ENCODE assay signal across 11 cellular contexts in the genomic region with DNA sequence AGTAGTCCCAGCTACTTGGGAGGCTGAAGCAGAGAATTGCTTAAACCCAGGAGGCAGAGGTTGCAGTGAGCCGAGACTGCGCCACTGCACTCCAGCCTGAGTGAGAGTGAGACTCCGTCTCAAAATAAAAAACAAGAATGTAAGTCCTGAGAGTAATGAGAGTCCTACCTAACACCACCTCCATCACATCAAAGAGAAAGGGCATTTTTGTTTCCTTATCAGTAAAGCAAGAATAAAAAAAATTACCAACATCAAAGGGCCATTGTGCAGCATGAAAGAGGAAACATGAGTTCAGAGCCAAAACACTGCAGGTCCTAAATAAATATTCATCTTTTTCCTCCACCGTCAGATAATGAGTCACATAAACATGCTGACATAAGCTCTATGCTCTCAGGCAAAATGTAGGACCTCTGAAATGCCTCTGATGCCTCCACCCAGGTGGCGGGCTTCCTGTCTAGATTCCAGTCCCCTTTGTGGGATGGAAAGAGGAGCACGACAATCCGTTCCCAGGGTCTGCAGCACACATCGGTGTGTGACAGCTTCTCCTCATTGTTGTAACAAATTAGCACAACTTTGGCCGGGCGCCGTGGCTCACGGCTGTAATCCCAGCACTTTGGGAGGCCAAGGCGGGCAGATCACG. TPM values are rescaled to one million over a fixed set of nuclear protein-coding genes. Genes with fewer than 3 reads are reported as not detected.
DNase-seq lines count a peak whose midpoint lies in the region; ATAC-seq, FAIRE-seq and TF ChIP-seq lines count a peak whose summit lies in the region.
"Had no signal": no experiment of that assay in that cellular context is flagged by ENCODE, and none has a peak within 500 bp of the region (broad histone marks: within the 10 kb centered on the region; RNA-seq: fewer than 3 reads in every experiment).

No MANE protein-coding gene starts in this region.

- H2AFZ ChIP-seq in keratinocyte (ENCODE audit: control insufficient read depth, low read length), result no peak overlapping the region

- no peaks in the 10 kb centered on the region for H4K20me1 ChIP-seq in keratinocyte (ENCODE audit: control insufficient read depth, extremely low read depth, insufficient read depth, low read length)

- TF ChIP-seq CTCF in 22Rv1 (IDR thresholded peaks at IDR 0.05) (no peak), HEK293 (tag by site-specific recombination; IDR thresholded peaks at IDR 0.05) (no peak), astrocyte of the spinal cord (IDR thresholded peaks at IDR 0.05; ENCODE audit: low read depth, low read length) (no peak), keratinocyte (optimal IDR thresholded peaks at IDR 0.05 in 1 of 3, IDR thresholded peaks at IDR 0.05 in 1 of 3, conservative IDR thresholded peaks at IDR 0.05 in 1 of 3; ENCODE audit: extremely low read depth in 1 of 3, insufficient read depth in 2 of 3, low read length in 3 of 3) (no peak)

- ATAC-seq in HG03108 (IDR thresholded peaks at IDR 0.05; ENCODE audit: unreplicated experiment) (no peak), HG02678 (IDR thresholded peaks at IDR 0.05; ENCODE audit: unreplicated experiment) (no peak), HG03095 (IDR thresholded peaks at IDR 0.05; ENCODE audit: unreplicated experiment) (no peak), GM21825 (IDR thresholded peaks at IDR 0.05; ENCODE audit: unreplicated experiment) (no peak)
- ATAC-seq: stimulated activated effector memory CD8-positive, alpha-beta T cell treated with anti-CD3 and anti-CD28 coated beads, Interleukin-12 subunit alpha, Interleukin-12 subunit beta, amount 100 ng/mL, for 72 hours had no signal

- H3K9me3 ChIP-seq in HEK293 (ENCODE audit: control insufficient read depth, insufficient read depth, low read depth, low read length) (no peaks in the 10 kb centered on the region), keratinocyte (ENCODE audit: control insufficient read depth, low read depth, low read length) (no peaks in the 10 kb centered on the region)

- H3K79me2 ChIP-seq in keratinocyte (ENCODE audit: control insufficient read depth, insufficient read depth, low read length), result no peaks in the 10 kb centered on the region

- H3K36me3 ChIP-seq in HEK293 (ENCODE audit: control insufficient read depth in 2 of 2, insufficient read depth in 1 of 2, low read length in 2 of 2), result no peaks in the 10 kb centered on the region
- no peaks in the 10 kb centered on the region for H3K36me3 ChIP-seq in keratinocyte (ENCODE audit: control insufficient read depth in 2 of 2, extremely low read depth in 1 of 2, insufficient read depth in 2 of 2, low read length in 2 of 2)

- H3K4me3 ChIP-seq in HEK293 (ENCODE audit: low read depth, low read length) (no peak overlapping the region), astrocyte of the spinal cord (ENCODE audit: low read depth, low read length) (no peak overlapping the region), keratinocyte (ENCODE audit: control insufficient read depth in 2 of 3, extremely low read depth in 1 of 3, insufficient read depth in 2 of 3, low read depth in 1 of 3, low read length in 3 of 3) (no peak overlapping the region)
- H3K4me3 ChIP-seq: skin epidermis had no signal

- FAIRE-seq in keratinocyte (lab: Jason Lieb, UNC), result no peak

- DNase-seq in astrocyte of the spinal cord (ENCODE audit: low read depth, low spot score) (peak; percentile 87), keratinocyte (ENCODE audit: low read depth, low spot score) (peak; percentile 17)
- DNase-seq: NCI-H1436 had no signal

- no peak overlapping the region for H3K9ac ChIP-seq in keratinocyte (ENCODE audit: control insufficient read depth, extremely low read depth, insufficient read depth, low read length)

- CTCF ChIA-PET in HEK293 (lab: Yijun Ruan, JAX), result interaction anchor here (0.8 kb wide), 1 partner anchor 60 kb away, joined by 4 read pairs; no protein-coding TSS in a partner anchor

- H3K27me3 ChIP-seq in keratinocyte (ENCODE audit: control insufficient read depth, extremely low read depth, insufficient read depth, low read length), result no peaks in the 10 kb centered on the region

- POLR2A ChIA-PET in HEK293 (lab: Yijun Ruan, JAX), result interaction anchor here (0.6 kb wide), 1 partner anchor 98 kb away, joined by 5 read pairs; no protein-coding TSS in a partner anchor

- H3K27ac ChIP-seq in 22Rv1 (peak overlapping the region; percentile 35; the same call in 1 of the 2 replicates), HEK293 (ENCODE audit: extremely low read depth, low read depth, low read length) (peak overlapping the region; percentile 22; the same call in 1 of the 2 replicates), keratinocyte (ENCODE audit: control insufficient read depth, insufficient read depth, low read length) (no peak overlapping the region)
- H3K27ac ChIP-seq: skin epidermis had no signal

- dilution Hi-C loops in keratinocyte (cut with MboI; ENCODE audit: extremely low pct_ligation_motif_present, low sequenced_read_pairs), result no loop called here

- H3K4me2 ChIP-seq in keratinocyte (ENCODE audit: control insufficient read depth, extremely low read depth, insufficient read depth, low read depth, low read length), result no peak overlapping the region

- H3K4me1 ChIP-seq in HEK293 (ENCODE audit: control insufficient read depth, insufficient read depth, low read length), result peaks cover 6% of the 10 kb centered on the region
- H3K4me1 ChIP-seq in keratinocyte (ENCODE audit: control insufficient read depth, extremely low read depth, insufficient read depth, low read length), result peaks cover under 1% of the 10 kb centered on the region

- no peaks in the 10 kb centered on the region for H3K9me1 ChIP-seq in keratinocyte (ENCODE audit: control insufficient read depth, extremely low read depth, insufficient read depth, low read length)

- in situ Hi-C loops in astrocyte of the spinal cord (cut with HindIII; ENCODE audit: low sequenced_read_pairs), result no loop called here

TF ChIP-seq in HEK293, 187 proteins besides CTCF, POLR2A, EP300 and RAD21:
- TF ChIP-seq ZNF341 (tag by site-specific recombination; IDR thresholded peaks at IDR 0.05; ENCODE audit: low read depth), result no peak
- TF ChIP-seq ZNF629 (tag by site-specific recombination; IDR thresholded peaks at IDR 0.05), result peak; percentile 29; the same call in 1 of the 2 replicates
- TF ChIP-seq, protein P1, sequence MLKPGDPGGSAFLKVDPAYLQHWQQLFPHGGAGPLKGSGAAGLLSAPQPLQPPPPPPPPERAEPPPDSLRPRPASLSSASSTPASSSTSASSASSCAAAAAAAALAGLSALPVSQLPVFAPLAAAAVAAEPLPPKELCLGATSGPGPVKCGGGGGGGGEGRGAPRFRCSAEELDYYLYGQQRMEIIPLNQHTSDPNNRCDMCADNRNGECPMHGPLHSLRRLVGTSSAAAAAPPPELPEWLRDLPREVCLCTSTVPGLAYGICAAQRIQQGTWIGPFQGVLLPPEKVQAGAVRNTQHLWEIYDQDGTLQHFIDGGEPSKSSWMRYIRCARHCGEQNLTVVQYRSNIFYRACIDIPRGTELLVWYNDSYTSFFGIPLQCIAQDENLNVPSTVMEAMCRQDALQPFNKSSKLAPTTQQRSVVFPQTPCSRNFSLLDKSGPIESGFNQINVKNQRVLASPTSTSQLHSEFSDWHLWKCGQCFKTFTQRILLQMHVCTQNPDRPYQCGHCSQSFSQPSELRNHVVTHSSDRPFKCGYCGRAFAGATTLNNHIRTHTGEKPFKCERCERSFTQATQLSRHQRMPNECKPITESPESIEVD (tag by site-specific recombination; IDR thresholded peaks at IDR 0.05), result peak; percentile 86
- TF ChIP-seq, protein P2, sequence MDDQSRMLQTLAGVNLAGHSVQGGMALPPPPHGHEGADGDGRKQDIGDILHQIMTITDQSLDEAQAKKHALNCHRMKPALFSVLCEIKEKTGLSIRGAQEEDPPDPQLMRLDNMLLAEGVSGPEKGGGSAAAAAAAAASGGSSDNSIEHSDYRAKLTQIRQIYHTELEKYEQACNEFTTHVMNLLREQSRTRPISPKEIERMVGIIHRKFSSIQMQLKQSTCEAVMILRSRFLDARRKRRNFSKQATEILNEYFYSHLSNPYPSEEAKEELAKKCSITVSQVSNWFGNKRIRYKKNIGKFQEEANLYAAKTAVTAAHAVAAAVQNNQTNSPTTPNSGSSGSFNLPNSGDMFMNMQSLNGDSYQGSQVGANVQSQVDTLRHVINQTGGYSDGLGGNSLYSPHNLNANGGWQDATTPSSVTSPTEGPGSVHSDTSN (CRISPR knock-in tag; IDR thresholded peaks at IDR 0.05), result no peak
- 0 out of 2 replicates have a peak, but pooled peaks have one; percentile 31 for TF ChIP-seq ZNF335 (tag by site-specific recombination; conservative IDR thresholded peaks at IDR 0.05)
- peak; percentile 78; the same call in 1 of the 2 replicates for TF ChIP-seq TCF7L2 (IDR thresholded peaks at IDR 0.05; ENCODE audit: borderline replicate concordance, low read depth, low read length)

RNA-seq across cellular contexts. Expression of a gene that starts 7.2 kb away (rescaled TPM):
- polyA plus RNA-seq in keratinocyte, result 5.8 to 8.6 TPM (median 6.1 TPM) in 3 replicates
- 3.9 TPM for polyA plus RNA-seq in keratinocyte (2011; ENCODE audit: low read depth)
- 4.9 and 5.8 TPM in 2 replicates for polyA plus RNA-seq in keratinocyte (2011; cell fraction: cytosol; rRNA removed)
- 14.6 and 16.9 TPM in 2 replicates for polyA plus RNA-seq in keratinocyte (2011; cell fraction: nucleus; rRNA removed)
- 7.2 and 7.8 TPM in 2 replicates for polyA plus RNA-seq in keratinocyte (2012; ENCODE audit: low replicate concordance)
- 21.6 to 31.0 TPM (median 23.0 TPM) in 3 replicates for polyA minus RNA-seq in keratinocyte
- 16.3 TPM for polyA minus RNA-seq in keratinocyte (2011; cell fraction: cytosol; rRNA and poly(A)+ RNA removed)
- polyA minus RNA-seq in keratinocyte (2011; cell fraction: nucleus; rRNA and poly(A)+ RNA removed), result 30.1 and 38.6 TPM in 2 replicates

RNA-seq across cellular contexts. Expression of a gene that starts 41.3 kb away (rescaled TPM):
- polyA plus RNA-seq in keratinocyte, result 0.04 to 0.45 TPM (median 0.17 TPM) in 3 replicates
- polyA plus RNA-seq in keratinocyte (2011; ENCODE audit: low read depth), result 0.11 TPM
- polyA plus RNA-seq in keratinocyte (2011; cell fraction: cytosol; rRNA removed), result 0.07 and 0.08 TPM in 2 replicates
- polyA plus RNA-seq in keratinocyte (2011; cell fraction: nucleus; rRNA removed), result 1.0 and 1.5 TPM in 2 replicates
- 0.09 and 0.49 TPM in 2 replicates for polyA plus RNA-seq in keratinocyte (2012; ENCODE audit: low replicate concordance)
- polyA minus RNA-seq in keratinocyte, result 0.07 to 2.3 TPM (median 1.7 TPM) in 3 replicates
- not detected for polyA minus RNA-seq in keratinocyte (2011; cell fraction: cytosol; rRNA and poly(A)+ RNA removed)
- 0.63 and 0.85 TPM in 2 replicates for polyA minus RNA-seq in keratinocyte (2011; cell fraction: nucleus; rRNA and poly(A)+ RNA removed)
